ENCODE assay signal across 1 cellular context in the genomic region with DNA sequence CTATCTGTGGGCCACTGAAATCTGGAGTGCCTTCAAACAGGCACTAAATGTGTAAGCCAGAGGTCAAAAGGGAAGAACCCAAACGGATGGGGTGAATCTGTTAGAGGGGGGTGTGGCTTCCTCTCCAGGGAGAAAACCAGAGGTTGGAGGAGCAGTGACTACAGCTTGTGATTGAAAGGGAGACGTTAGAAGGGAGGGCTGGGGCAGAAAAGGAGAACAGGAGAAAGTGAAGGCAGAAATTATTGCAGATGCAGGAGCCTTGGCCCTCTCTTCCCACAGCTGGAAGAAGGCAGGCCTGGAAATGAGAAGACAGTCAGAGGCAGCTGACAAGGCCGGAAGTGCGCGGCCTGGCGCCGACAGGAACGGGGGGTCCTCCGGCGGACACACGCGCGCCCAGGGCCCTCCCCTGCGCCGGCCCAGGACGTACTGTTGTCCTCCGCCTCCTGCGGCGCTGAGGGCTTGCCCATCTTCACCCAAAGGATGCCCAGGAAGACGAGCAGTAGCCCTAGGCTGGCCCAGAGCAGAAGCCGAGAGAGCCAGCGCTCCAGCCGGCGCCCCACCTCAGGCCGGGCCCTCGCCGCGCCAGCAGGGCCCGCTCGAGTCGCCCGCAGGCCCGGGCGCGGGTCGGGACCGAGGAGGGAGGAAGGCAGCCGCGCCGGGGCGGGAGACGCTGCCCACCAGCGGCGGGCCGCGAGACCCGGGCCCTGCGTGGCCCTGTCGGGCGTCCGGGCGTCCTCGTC.
A peak's percentile ranks its signal among the peaks of the same experiment; 100 is the strongest.
TF ChIP-seq lines count a peak whose summit lies in the region.

No MANE protein-coding gene starts in this region.

TF ChIP-seq in K562, 482 proteins besides CTCF, POLR2A, EP300 and RAD21 (continued from another document and continues in another):
- TF ChIP-seq, protein P1, sequence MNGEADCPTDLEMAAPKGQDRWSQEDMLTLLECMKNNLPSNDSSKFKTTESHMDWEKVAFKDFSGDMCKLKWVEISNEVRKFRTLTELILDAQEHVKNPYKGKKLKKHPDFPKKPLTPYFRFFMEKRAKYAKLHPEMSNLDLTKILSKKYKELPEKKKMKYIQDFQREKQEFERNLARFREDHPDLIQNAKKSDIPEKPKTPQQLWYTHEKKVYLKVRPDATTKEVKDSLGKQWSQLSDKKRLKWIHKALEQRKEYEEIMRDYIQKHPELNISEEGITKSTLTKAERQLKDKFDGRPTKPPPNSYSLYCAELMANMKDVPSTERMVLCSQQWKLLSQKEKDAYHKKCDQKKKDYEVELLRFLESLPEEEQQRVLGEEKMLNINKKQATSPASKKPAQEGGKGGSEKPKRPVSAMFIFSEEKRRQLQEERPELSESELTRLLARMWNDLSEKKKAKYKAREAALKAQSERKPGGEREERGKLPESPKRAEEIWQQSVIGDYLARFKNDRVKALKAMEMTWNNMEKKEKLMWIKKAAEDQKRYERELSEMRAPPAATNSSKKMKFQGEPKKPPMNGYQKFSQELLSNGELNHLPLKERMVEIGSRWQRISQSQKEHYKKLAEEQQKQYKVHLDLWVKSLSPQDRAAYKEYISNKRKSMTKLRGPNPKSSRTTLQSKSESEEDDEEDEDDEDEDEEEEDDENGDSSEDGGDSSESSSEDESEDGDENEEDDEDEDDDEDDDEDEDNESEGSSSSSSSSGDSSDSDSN (IDR thresholded peaks at IDR 0.05; ENCODE audit: borderline replicate concordance in 1 of 2, low read depth in 2 of 2, low read length in 2 of 2): peak in 1 of 2 experiments; percentile 56; a peak in 2 of 4 replicates
- peak; percentile 62; the same call in 1 of the 2 replicates for TF ChIP-seq OTX1 (CRISPR knock-in tag; IDR thresholded peaks at IDR 0.05)
- no peak for TF ChIP-seq DNMT1 (IDR thresholded peaks at IDR 0.05)
- TF ChIP-seq, protein P2, sequence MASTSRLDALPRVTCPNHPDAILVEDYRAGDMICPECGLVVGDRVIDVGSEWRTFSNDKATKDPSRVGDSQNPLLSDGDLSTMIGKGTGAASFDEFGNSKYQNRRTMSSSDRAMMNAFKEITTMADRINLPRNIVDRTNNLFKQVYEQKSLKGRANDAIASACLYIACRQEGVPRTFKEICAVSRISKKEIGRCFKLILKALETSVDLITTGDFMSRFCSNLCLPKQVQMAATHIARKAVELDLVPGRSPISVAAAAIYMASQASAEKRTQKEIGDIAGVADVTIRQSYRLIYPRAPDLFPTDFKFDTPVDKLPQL (IDR thresholded peaks at IDR 0.05; ENCODE audit: extremely low read depth, insufficient read length): no peak
- 0 out of 4 replicates have a peak, but pooled peaks of 1 of the 2 experiments have one; percentile 39 for TF ChIP-seq NONO (IDR thresholded peaks at IDR 0.05; ENCODE audit: low read depth in 2 of 2, low read length in 1 of 2)
- TF ChIP-seq, protein P3, sequence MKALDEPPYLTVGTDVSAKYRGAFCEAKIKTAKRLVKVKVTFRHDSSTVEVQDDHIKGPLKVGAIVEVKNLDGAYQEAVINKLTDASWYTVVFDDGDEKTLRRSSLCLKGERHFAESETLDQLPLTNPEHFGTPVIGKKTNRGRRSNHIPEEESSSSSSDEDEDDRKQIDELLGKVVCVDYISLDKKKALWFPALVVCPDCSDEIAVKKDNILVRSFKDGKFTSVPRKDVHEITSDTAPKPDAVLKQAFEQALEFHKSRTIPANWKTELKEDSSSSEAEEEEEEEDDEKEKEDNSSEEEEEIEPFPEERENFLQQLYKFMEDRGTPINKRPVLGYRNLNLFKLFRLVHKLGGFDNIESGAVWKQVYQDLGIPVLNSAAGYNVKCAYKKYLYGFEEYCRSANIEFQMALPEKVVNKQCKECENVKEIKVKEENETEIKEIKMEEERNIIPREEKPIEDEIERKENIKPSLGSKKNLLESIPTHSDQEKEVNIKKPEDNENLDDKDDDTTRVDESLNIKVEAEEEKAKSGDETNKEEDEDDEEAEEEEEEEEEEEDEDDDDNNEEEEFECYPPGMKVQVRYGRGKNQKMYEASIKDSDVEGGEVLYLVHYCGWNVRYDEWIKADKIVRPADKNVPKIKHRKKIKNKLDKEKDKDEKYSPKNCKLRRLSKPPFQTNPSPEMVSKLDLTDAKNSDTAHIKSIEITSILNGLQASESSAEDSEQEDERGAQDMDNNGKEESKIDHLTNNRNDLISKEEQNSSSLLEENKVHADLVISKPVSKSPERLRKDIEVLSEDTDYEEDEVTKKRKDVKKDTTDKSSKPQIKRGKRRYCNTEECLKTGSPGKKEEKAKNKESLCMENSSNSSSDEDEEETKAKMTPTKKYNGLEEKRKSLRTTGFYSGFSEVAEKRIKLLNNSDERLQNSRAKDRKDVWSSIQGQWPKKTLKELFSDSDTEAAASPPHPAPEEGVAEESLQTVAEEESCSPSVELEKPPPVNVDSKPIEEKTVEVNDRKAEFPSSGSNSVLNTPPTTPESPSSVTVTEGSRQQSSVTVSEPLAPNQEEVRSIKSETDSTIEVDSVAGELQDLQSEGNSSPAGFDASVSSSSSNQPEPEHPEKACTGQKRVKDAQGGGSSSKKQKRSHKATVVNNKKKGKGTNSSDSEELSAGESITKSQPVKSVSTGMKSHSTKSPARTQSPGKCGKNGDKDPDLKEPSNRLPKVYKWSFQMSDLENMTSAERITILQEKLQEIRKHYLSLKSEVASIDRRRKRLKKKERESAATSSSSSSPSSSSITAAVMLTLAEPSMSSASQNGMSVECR (CRISPR knock-in tag; IDR thresholded peaks at IDR 0.05): peak; percentile 68
- no peak for TF ChIP-seq STAT5A (IDR thresholded peaks at IDR 0.05; ENCODE audit: borderline replicate concordance, low read length)
- TF ChIP-seq SPI1 (IDR thresholded peaks at IDR 0.05; ENCODE audit: borderline replicate concordance, low read depth, low read length): peak; percentile 41; the same call in 1 of the 2 replicates
- TF ChIP-seq ZC3H4 (CRISPR knock-in tag; IDR thresholded peaks at IDR 0.05; ENCODE audit: borderline replicate concordance): 0 out of 2 replicates have a peak, but pooled peaks have one; percentile 16
- TF ChIP-seq CEBPG (CRISPR knock-in tag; IDR thresholded peaks at IDR 0.05): no peak
- TF ChIP-seq CEBPG (tag; conservative IDR thresholded peaks at IDR 0.05 in 1 of 2, IDR thresholded peaks at IDR 0.05 in 1 of 2): no peak
- peak; percentile 68 for TF ChIP-seq GABPA (tag; conservative IDR thresholded peaks at IDR 0.05; ENCODE audit: low read depth)
- TF ChIP-seq, protein P4, sequence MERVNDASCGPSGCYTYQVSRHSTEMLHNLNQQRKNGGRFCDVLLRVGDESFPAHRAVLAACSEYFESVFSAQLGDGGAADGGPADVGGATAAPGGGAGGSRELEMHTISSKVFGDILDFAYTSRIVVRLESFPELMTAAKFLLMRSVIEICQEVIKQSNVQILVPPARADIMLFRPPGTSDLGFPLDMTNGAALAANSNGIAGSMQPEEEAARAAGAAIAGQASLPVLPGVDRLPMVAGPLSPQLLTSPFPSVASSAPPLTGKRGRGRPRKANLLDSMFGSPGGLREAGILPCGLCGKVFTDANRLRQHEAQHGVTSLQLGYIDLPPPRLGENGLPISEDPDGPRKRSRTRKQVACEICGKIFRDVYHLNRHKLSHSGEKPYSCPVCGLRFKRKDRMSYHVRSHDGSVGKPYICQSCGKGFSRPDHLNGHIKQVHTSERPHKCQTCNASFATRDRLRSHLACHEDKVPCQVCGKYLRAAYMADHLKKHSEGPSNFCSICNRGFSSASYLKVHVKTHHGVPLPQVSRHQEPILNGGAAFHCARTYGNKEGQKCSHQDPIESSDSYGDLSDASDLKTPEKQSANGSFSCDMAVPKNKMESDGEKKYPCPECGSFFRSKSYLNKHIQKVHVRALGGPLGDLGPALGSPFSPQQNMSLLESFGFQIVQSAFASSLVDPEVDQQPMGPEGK (CRISPR knock-in tag; IDR thresholded peaks at IDR 0.05; ENCODE audit: borderline replicate concordance): 0 out of 2 replicates have a peak, but pooled peaks have one; percentile 40
- no peak for TF ChIP-seq ZNF174 (CRISPR knock-in tag; IDR thresholded peaks at IDR 0.05)
- peak; percentile 67 for TF ChIP-seq ETV1 (tag; conservative IDR thresholded peaks at IDR 0.05; ENCODE audit: low read depth)
- TF ChIP-seq, protein P5, sequence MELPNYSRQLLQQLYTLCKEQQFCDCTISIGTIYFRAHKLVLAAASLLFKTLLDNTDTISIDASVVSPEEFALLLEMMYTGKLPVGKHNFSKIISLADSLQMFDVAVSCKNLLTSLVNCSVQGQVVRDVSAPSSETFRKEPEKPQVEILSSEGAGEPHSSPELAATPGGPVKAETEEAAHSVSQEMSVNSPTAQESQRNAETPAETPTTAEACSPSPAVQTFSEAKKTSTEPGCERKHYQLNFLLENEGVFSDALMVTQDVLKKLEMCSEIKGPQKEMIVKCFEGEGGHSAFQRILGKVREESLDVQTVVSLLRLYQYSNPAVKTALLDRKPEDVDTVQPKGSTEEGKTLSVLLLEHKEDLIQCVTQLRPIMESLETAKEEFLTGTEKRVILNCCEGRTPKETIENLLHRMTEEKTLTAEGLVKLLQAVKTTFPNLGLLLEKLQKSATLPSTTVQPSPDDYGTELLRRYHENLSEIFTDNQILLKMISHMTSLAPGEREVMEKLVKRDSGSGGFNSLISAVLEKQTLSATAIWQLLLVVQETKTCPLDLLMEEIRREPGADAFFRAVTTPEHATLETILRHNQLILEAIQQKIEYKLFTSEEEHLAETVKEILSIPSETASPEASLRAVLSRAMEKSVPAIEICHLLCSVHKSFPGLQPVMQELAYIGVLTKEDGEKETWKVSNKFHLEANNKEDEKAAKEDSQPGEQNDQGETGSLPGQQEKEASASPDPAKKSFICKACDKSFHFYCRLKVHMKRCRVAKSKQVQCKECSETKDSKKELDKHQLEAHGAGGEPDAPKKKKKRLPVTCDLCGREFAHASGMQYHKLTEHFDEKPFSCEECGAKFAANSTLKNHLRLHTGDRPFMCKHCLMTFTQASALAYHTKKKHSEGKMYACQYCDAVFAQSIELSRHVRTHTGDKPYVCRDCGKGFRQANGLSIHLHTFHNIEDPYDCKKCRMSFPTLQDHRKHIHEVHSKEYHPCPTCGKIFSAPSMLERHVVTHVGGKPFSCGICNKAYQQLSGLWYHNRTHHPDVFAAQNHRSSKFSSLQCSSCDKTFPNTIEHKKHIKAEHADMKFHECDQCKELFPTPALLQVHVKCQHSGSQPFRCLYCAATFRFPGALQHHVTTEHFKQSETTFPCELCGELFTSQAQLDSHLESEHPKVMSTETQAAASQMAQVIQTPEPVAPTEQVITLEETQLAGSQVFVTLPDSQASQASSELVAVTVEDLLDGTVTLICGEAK (IDR thresholded peaks at IDR 0.05): peak; percentile 83
- TF ChIP-seq, protein P5 (CRISPR knock-in tag; IDR thresholded peaks at IDR 0.05): no peak
- no peak for TF ChIP-seq BCL6 (CRISPR knock-in tag; IDR thresholded peaks at IDR 0.05)
- TF ChIP-seq PHF20 (IDR thresholded peaks at IDR 0.05; ENCODE audit: partially characterized antibody): peak; percentile 26
- no peak for TF ChIP-seq SAFB2 (IDR thresholded peaks at IDR 0.05; ENCODE audit: borderline replicate concordance, low read depth, low read length, severe bottlenecking)
- TF ChIP-seq, protein P6, sequence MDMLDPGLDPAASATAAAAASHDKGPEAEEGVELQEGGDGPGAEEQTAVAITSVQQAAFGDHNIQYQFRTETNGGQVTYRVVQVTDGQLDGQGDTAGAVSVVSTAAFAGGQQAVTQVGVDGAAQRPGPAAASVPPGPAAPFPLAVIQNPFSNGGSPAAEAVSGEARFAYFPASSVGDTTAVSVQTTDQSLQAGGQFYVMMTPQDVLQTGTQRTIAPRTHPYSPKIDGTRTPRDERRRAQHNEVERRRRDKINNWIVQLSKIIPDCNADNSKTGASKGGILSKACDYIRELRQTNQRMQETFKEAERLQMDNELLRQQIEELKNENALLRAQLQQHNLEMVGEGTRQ (CRISPR knock-in tag; IDR thresholded peaks at IDR 0.05): peak; percentile 24; the same call in 1 of the 2 replicates
- no peak for TF ChIP-seq RBFOX2 (IDR thresholded peaks at IDR 0.05; ENCODE audit: low read depth, low read length)
- TF ChIP-seq, protein P7, sequence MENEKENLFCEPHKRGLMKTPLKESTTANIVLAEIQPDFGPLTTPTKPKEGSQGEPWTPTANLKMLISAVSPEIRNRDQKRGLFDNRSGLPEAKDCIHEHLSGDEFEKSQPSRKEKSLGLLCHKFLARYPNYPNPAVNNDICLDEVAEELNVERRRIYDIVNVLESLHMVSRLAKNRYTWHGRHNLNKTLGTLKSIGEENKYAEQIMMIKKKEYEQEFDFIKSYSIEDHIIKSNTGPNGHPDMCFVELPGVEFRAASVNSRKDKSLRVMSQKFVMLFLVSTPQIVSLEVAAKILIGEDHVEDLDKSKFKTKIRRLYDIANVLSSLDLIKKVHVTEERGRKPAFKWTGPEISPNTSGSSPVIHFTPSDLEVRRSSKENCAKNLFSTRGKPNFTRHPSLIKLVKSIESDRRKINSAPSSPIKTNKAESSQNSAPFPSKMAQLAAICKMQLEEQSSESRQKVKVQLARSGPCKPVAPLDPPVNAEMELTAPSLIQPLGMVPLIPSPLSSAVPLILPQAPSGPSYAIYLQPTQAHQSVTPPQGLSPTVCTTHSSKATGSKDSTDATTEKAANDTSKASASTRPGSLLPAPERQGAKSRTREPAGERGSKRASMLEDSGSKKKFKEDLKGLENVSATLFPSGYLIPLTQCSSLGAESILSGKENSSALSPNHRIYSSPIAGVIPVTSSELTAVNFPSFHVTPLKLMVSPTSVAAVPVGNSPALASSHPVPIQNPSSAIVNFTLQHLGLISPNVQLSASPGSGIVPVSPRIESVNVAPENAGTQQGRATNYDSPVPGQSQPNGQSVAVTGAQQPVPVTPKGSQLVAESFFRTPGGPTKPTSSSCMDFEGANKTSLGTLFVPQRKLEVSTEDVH (IDR thresholded peaks at IDR 0.05; ENCODE audit: low read depth, partially characterized antibody): peak; percentile 34
- TF ChIP-seq MAZ (CRISPR knock-in tag; conservative IDR thresholded peaks at IDR 0.05 in 1 of 2, IDR thresholded peaks at IDR 0.05 in 1 of 2): peak in 1 of 2 experiments; percentile 38; a peak in 2 of 4 replicates
- peak; percentile 10; the same call in 1 of the 2 replicates for TF ChIP-seq CXXC5 (CRISPR knock-in tag; IDR thresholded peaks at IDR 0.05)
- 0 out of 2 replicates have a peak, but pooled peaks have one; percentile 47 for TF ChIP-seq ZNF232 (CRISPR knock-in tag; IDR thresholded peaks at IDR 0.05)
- peak; percentile 51; the same call in 1 of the 2 replicates for TF ChIP-seq NR2C1 (IDR thresholded peaks at IDR 0.05)
- no peak for TF ChIP-seq NR2C1 (tag; IDR thresholded peaks at IDR 0.05)
